Comparison of ENCODE assay signal across 9 cellular contexts in the genomic region with DNA sequence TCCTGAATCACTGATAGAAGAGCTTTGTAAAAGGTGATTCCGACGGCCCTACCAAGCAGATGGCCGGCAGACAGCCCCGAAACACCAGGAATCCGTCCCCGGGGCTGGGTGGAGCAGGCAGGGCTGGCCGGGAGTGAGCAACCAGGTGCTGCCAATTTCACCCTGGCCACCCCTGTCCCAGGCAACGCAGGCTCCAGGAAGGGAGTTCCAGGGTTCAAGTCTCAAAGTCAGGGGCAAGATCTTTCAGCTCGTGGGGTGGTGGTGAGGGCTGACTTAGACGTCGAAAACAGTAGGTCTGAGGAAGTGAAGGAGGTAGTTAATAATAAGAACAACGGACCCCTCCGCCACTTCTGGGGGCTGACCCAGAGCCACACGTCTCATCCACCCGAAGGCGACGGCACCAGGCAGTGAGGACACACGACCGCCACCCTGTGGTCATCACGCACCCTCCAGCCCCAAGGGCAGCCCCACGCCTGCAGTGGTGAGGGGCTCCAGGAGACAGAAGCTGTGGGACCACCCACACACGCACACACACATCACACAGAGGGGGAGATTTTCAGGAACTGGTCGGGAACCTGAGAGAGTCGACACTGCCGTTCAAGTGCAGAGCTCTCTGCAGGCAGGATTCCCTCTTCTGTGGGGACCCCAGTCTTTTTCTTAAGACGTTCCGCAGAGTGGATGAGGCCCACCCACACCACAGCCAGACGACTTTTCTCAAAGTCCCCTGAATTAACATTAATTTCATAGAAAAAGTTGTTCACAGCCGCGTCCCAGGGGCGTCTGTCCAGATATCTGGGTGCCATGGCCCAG.
A peak's percentile ranks its signal among the peaks of the same experiment; 100 is the strongest.
DNase-seq lines count a peak whose midpoint lies in the region; ATAC-seq and TF ChIP-seq lines count a peak whose summit lies in the region.
"Had no signal": no experiment of that assay in that cellular context is flagged by ENCODE, and none has a peak within 500 bp of the region (broad histone marks: within the 10 kb centered on the region; RNA-seq: fewer than 3 reads in every experiment).

No MANE protein-coding gene starts in this region.

- H3K27me3 Mint-ChIP-seq in activated naive CD4-positive, alpha-beta T cell treated with anti-CD3 and anti-CD28 coated beads for 36 hours (ENCODE audit: low read depth), result peaks cover 18% of the 10 kb centered on the region

- ATAC-seq in HG03565 (IDR thresholded peaks at IDR 0.05; ENCODE audit: unreplicated experiment), result no peak

- CTCF ChIA-PET in activated naive CD4-positive, alpha-beta T cell treated with anti-CD3 and anti-CD28 coated beads for 36 hours (lab: Charles Lee), result interaction anchor here (0.8 to 3.1 kb wide), 8 partner anchors 11 to 1988 kb away, joined by 3 to 8 read pairs (median 4); no protein-coding TSS in a partner anchor

- intact Hi-C loops in activated naive CD4-positive, alpha-beta T cell treated with anti-CD3 and anti-CD28 coated beads for 36 hours (cut with micrococcal nuclease), result no loop called here

- no peak overlapping the region for H3K27ac Mint-ChIP-seq in activated naive CD4-positive, alpha-beta T cell treated with anti-CD3 and anti-CD28 coated beads for 36 hours

- H3K36me3 Mint-ChIP-seq in activated naive CD4-positive, alpha-beta T cell treated with anti-CD3 and anti-CD28 coated beads for 36 hours (ENCODE audit: low read depth), result no peaks in the 10 kb centered on the region

- no peak overlapping the region for H3K4me3 Mint-ChIP-seq in activated naive CD4-positive, alpha-beta T cell treated with anti-CD3 and anti-CD28 coated beads for 36 hours
- H3K4me3 Mint-ChIP-seq: activated T-cell treated with anti-CD3 and anti-CD28 coated beads, Interleukin-2, amount 50 U/mL, for 4 hours had no signal

- no peak overlapping the region for H3K4me3 ChIP-seq in fibroblast of pulmonary artery (replicated peaks; ENCODE audit: low read depth, low read length)

- TF ChIP-seq CTCF in fibroblast of pulmonary artery (IDR thresholded peaks at IDR 0.05; ENCODE audit: low read length, missing control alignments), result peak; percentile 39

- no peaks in the 10 kb centered on the region for H3K4me1 Mint-ChIP-seq in activated naive CD4-positive, alpha-beta T cell treated with anti-CD3 and anti-CD28 coated beads for 36 hours (ENCODE audit: low read depth)

- DNase-seq in activated naive CD4-positive, alpha-beta T cell treated with anti-CD3 and anti-CD28 coated beads for 36 hours, result peak; percentile 30
- no peak for DNase-seq in activated naive CD4-positive, alpha-beta T cell treated with anti-CD3 and anti-CD28 coated beads, Interleukin-2, amount 50 U/mL, for 16 hours
- DNase-seq in NCI-H526 (lab: John Stamatoyannopoulos, UW) (peak; percentile 46 to 77), fibroblast of pulmonary artery (ENCODE audit: low read depth) (no peak), NCI-H446 treated with DMSO at 0.1 percent for 48 hours (lab: John Stamatoyannopoulos, UW) (no peak), occipital lobe (lab: John Stamatoyannopoulos, UW) (no peak)
- DNase-seq in stimulated activated CD8-positive, alpha-beta memory T cell treated with anti-CD3 and anti-CD28 coated beads, Interleukin-4, amount 100 ng/mL, for 48 hours, result peak; percentile 41

- peaks cover under 1% of the 10 kb centered on the region for H3K9me3 Mint-ChIP-seq in activated naive CD4-positive, alpha-beta T cell treated with anti-CD3 and anti-CD28 coated beads for 36 hours

Comparison
In these comparisons a context has a peak if more than half of its experiments do, and no peak if none do; other contexts are left out.
1. DNase-seq: peak in activated naive CD4-positive, alpha-beta T cell treated with anti-CD3 and anti-CD28 coated beads for 36 hours (single experiment), NCI-H526 (2 of 2) and stimulated activated CD8-positive, alpha-beta memory T cell treated with anti-CD3 and anti-CD28 coated beads, Interleukin-4, amount 100 ng/mL, for 48 hours (single experiment); none in activated naive CD4-positive, alpha-beta T cell treated with anti-CD3 and anti-CD28 coated beads, Interleukin-2, amount 50 U/mL, for 16 hours (single experiment), fibroblast of pulmonary artery (single experiment), NCI-H446 treated with DMSO at 0.1 percent for 48 hours (single experiment) and occipital lobe (single experiment).